1 cellular context compared by ENCODE assay signal in the genomic region with DNA sequence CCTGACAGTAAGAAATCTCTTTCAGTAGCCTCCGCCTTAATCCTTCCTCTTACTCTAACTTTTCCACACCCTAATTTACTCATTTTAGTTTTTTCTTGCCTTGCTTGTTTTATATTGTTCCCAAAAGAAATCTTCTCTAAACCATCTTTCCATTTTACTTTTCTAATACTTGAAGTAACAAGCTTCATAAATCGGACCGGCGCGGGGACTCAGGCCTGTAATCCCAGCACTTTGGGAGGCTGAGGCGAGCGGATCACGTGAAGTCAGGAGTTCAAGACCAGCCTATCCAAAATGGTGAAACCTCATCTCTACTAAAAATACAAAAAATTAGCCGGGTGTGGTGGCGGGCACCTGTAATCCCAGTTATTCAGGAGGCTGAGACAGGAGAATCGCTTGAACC.
A peak's percentile ranks its signal among the peaks of the same experiment; 100 is the strongest.
TF ChIP-seq lines count a peak whose summit lies in the region.

No MANE protein-coding gene starts in this region.

TF ChIP-seq in HepG2, 621 proteins besides CTCF, POLR2A, EP300 and RAD21:
- TF ChIP-seq ZNF564 (CRISPR knock-in tag; IDR thresholded peaks at IDR 0.05) (peak; percentile 15; the same call in 1 of the 2 replicates), ZNF430 (CRISPR knock-in tag; IDR thresholded peaks at IDR 0.05) (peak; percentile 1; the same call in 1 of the 2 replicates), HNRNPK (IDR thresholded peaks at IDR 0.05; ENCODE audit: low read depth, low read length, poor library complexity, severe bottlenecking) (no peak)
